ENCODE assay signal across 25 cellular contexts in the genomic region with DNA sequence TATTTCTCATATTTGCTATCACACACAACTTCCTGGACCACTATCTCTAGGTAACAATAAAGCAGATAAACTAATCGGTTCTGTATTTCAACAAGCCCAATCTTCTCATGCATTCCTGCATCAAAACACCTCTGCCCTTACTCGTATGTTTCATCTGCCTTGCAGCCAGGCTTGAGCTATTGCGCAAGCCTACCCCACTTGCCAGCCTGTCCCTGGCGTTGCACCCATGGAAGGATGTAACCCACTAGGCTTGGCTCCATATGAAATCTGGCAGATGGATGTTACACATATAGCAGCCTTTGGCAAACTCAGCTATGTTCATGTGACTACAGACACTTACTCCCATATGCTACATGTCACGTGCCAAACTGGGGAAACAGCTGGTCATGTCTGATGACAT.
"Had no signal": no experiment of that assay in that cellular context is flagged by ENCODE, and none has a peak within 500 bp of the region (broad histone marks: within the 10 kb centered on the region; RNA-seq: fewer than 3 reads in every experiment).

No MANE protein-coding gene starts in this region.

- ATAC-seq: activated T-helper 17 cell treated with anti-CD3 and anti-CD28 coated beads, Interleukin-2, amount 50 U/mL, for 72 hours; Panc1; Right ventricle myocardium inferior; T-cell had no signal

- H3K27me3 Mint-ChIP-seq: activated B cell treated with CpG ODN at 0.5 μM for 24 hours; activated CD4-positive, alpha-beta T cell treated with anti-CD3 and anti-CD28 coated beads, Interleukin-2, amount 10 ng/mL, durations not matched to agents 24 days and 14 days; activated naive CD4-positive, alpha-beta T cell treated with anti-CD3 and anti-CD28 coated beads, Interleukin-2, amount 10 ng/mL, durations not matched to agents 7 days and 5 days; activated naive CD8-positive, alpha-beta T cell treated with anti-CD3 and anti-CD28 coated beads for 36 hours; activated T-helper 17 cell treated with anti-CD3 and anti-CD28 coated beads, Interleukin-2, amount 50 U/mL, for 72 hours; T-cell had no signal

- DNase-seq: activated B cell treated with CpG ODN at 0.5 μM for 24 hours; activated CD4-positive, alpha-beta T cell treated with anti-CD3 and anti-CD28 coated beads for 1 hour; activated CD4-positive, alpha-beta T cell treated with anti-CD3 and anti-CD28 coated beads, Interleukin-2, amount 10 ng/mL, durations not matched to agents 24 days and 14 days; activated CD4-positive, alpha-beta T cell treated with anti-CD3 and anti-CD28 coated beads, Interleukin-2, amount 50 U/mL, for 48 hours; activated gamma-delta T cell treated with Interleukin-2 at 50 U/mL for 16 hours; activated naive CD4-positive, alpha-beta T cell treated with anti-CD3 and anti-CD28 coated beads, Interleukin-2, amount 10 ng/mL, durations not matched to agents 7 days and 5 days; activated naive CD8-positive, alpha-beta T cell treated with anti-CD3 and anti-CD28 coated beads for 36 hours; activated T-cell treated with anti-CD3 and anti-CD28 coated beads for 4 hours; activated T-cell treated with anti-CD3 and anti-CD28 coated beads, Interleukin-2, amount 50 U/mL, for 48 hours; cerebellar nuclear complex; MG63; NCI-H1105; NCI-H1436 treated with DMSO at 0.1 percent for 48 hours; NCI-H1930; NCI-H345; NCI-H510A; NCI-H526 treated with DMSO at 0.1 percent for 48 hours; NCI-H82; RPMI8226; T-cell; T-helper 2 cell; T1000 had no signal

- H3K4me3 Mint-ChIP-seq: activated B cell treated with CpG ODN at 0.5 μM for 24 hours; activated CD4-positive, alpha-beta T cell treated with anti-CD3 and anti-CD28 coated beads, Interleukin-2, amount 10 ng/mL, durations not matched to agents 24 days and 14 days; activated naive CD4-positive, alpha-beta T cell treated with anti-CD3 and anti-CD28 coated beads, Interleukin-2, amount 10 ng/mL, durations not matched to agents 7 days and 5 days; activated naive CD8-positive, alpha-beta T cell treated with anti-CD3 and anti-CD28 coated beads for 36 hours; activated T-helper 17 cell treated with anti-CD3 and anti-CD28 coated beads, Interleukin-2, amount 50 U/mL, for 72 hours; T-cell had no signal

- H3K4me1 Mint-ChIP-seq: activated B cell treated with CpG ODN at 0.5 μM for 24 hours; activated CD4-positive, alpha-beta T cell treated with anti-CD3 and anti-CD28 coated beads, Interleukin-2, amount 10 ng/mL, durations not matched to agents 24 days and 14 days; activated naive CD4-positive, alpha-beta T cell treated with anti-CD3 and anti-CD28 coated beads, Interleukin-2, amount 10 ng/mL, durations not matched to agents 7 days and 5 days; activated naive CD8-positive, alpha-beta T cell treated with anti-CD3 and anti-CD28 coated beads for 36 hours; activated T-helper 17 cell treated with anti-CD3 and anti-CD28 coated beads, Interleukin-2, amount 50 U/mL, for 72 hours; T-cell had no signal

- H3K27ac Mint-ChIP-seq: activated B cell treated with CpG ODN at 0.5 μM for 24 hours; activated CD4-positive, alpha-beta T cell treated with anti-CD3 and anti-CD28 coated beads, Interleukin-2, amount 10 ng/mL, durations not matched to agents 24 days and 14 days; activated naive CD4-positive, alpha-beta T cell treated with anti-CD3 and anti-CD28 coated beads, Interleukin-2, amount 10 ng/mL, durations not matched to agents 7 days and 5 days; activated naive CD8-positive, alpha-beta T cell treated with anti-CD3 and anti-CD28 coated beads for 36 hours; activated T-helper 17 cell treated with anti-CD3 and anti-CD28 coated beads, Interleukin-2, amount 50 U/mL, for 72 hours; T-cell had no signal
